ENCODE assay signal across 8 cellular contexts in the genomic region with DNA sequence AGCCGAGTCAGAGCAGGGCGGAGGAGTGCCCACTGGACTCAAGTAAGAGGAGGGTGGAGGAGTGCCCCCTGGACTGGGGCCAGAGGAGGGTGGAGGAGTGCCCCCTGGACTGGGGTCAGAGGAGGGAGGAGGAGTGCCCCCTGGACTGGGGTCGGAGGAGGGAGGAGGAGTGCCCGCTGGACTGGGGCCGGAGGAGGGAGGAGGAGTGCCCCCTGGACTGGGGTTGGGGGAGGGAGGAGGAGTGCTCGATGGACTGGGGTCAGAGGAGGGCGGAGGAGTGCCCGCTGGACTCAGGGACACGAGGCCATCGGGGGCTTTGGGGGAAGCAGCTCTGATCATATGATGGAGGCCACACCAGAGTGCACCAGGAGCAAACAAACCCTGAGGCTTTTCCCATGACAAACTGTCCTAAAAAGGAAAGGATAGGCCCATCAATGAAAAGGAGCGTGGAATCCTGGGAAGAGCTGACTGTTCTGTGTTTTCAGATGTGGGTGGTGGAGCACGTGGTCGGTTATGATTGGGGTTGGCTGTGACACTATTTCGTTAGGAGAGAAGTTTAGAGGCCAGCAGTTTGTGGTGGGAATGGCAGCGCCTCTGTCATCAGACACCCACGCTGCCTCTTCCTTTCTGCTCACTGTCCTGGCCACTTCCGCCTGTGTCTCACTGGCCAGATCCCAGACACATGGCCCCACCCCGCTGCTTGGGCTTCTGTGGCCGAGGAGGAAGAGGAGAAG. TPM values are rescaled to one million over a fixed set of nuclear protein-coding genes. Genes with fewer than 3 reads are reported as not detected.
A peak's percentile ranks its signal among the peaks of the same experiment; 100 is the strongest.
DNase-seq lines count a peak whose midpoint lies in the region; ATAC-seq, FAIRE-seq and TF ChIP-seq lines count a peak whose summit lies in the region.

No MANE protein-coding gene starts in this region.

- H3K4me1 Mint-ChIP-seq in Calu3 (ENCODE audit: low read depth, unreplicated experiment): peaks cover 50% of the 10 kb centered on the region
- peaks cover 16% of the 10 kb centered on the region for H3K4me1 Mint-ChIP-seq in stimulated activated memory B cell treated with anti-CD40 and anti-IgM and Interleukin-4, amounts not matched to agents 10 μg/mL and 1 μg/mL and 100 μg/mL, for 72 hours

- DNase-seq in Calu3: peak; percentile 45
- peak; percentile 99 for DNase-seq in RCC 7860 (ENCODE audit: low spot score)
- peak; percentile 46 to 84 for DNase-seq in fibroblast of lung (ENCODE audit: low read depth in 2 of 2)
- peak in 4 of 6 donors; percentile 38 to 81 (median 64) for DNase-seq in pancreas
- no peak for DNase-seq in GM12891 (ENCODE audit: insufficient read length, low spot score)

- no peaks in the 10 kb centered on the region for H3K79me2 ChIP-seq in fibroblast of lung (ENCODE audit: control insufficient read depth, insufficient read depth, low read length)

- no peaks in the 10 kb centered on the region for H3K27me3 ChIP-seq in fibroblast of lung (ENCODE audit: control insufficient read depth, insufficient read depth, low read length)
- H3K27me3 ChIP-seq in pancreas: no peaks in the 10 kb centered on the region

- no peak for TF ChIP-seq POLR2A in GM12891 (IDR thresholded peaks at IDR 0.05; ENCODE audit: low read depth, low read length)

- H3K9ac ChIP-seq in fibroblast of lung (ENCODE audit: insufficient read depth, low read length): no peak overlapping the region

- H3K4me3 ChIP-seq in fibroblast of lung (replicated peaks in 1 of 4; ENCODE audit: control extremely low read depth in 1 of 4, insufficient read depth in 1 of 4, low read depth in 3 of 4, low read length in 4 of 4) (no peak overlapping the region), pancreas (no peak overlapping the region)

- peaks cover 8% of the 10 kb centered on the region for H3K27me3 Mint-ChIP-seq in Calu3 (ENCODE audit: unreplicated experiment)
- H3K27me3 Mint-ChIP-seq in stimulated activated memory B cell treated with anti-CD40 and anti-IgM and Interleukin-4, amounts not matched to agents 10 μg/mL and 1 μg/mL and 100 μg/mL, for 72 hours: peaks cover 31% of the 10 kb centered on the region

- CTCF ChIA-PET in Calu3 (lab: Charles Lee): interaction anchor here (0.9 kb wide), 1 partner anchor 131 kb away, joined by 3 read pairs; no protein-coding TSS in a partner anchor

- peaks cover 9% of the 10 kb centered on the region for H3K36me3 Mint-ChIP-seq in Calu3 (ENCODE audit: insufficient read depth, unreplicated experiment)
- H3K36me3 Mint-ChIP-seq in stimulated activated memory B cell treated with anti-CD40 and anti-IgM and Interleukin-4, amounts not matched to agents 10 μg/mL and 1 μg/mL and 100 μg/mL, for 72 hours: no peaks in the 10 kb centered on the region

- H3K27ac Mint-ChIP-seq in Calu3 (ENCODE audit: unreplicated experiment): peak overlapping the region; percentile 88
- no peak overlapping the region for H3K27ac Mint-ChIP-seq in stimulated activated memory B cell treated with anti-CD40 and anti-IgM and Interleukin-4, amounts not matched to agents 10 μg/mL and 1 μg/mL and 100 μg/mL, for 72 hours

- H3K4me3 Mint-ChIP-seq in Calu3 (ENCODE audit: low read depth, unreplicated experiment): peak overlapping the region; percentile 22
- H3K4me3 Mint-ChIP-seq in stimulated activated memory B cell treated with anti-CD40 and anti-IgM and Interleukin-4, amounts not matched to agents 10 μg/mL and 1 μg/mL and 100 μg/mL, for 72 hours: no peak overlapping the region

- intact Hi-C loops in Calu3 (cut with micrococcal nuclease; ENCODE audit: unreplicated experiment): no loop called here
- intact Hi-C loops in pancreas (cut with DNase I): loop anchor here in 1 of 3 donors (10.0 kb wide), 1 partner anchor 127 kb away; no protein-coding TSS in a partner anchor

- peak overlapping the region; percentile 10 for H2AFZ ChIP-seq in fibroblast of lung (ENCODE audit: low read length)

- H3K27ac ChIP-seq in fibroblast of lung (ENCODE audit: insufficient read depth, low read length) (no peak overlapping the region), pancreas (peak overlapping the region in 3 of 4 donors; percentile 12 to 58 (median 55))

- H3K36me3 ChIP-seq in fibroblast of lung (ENCODE audit: control insufficient read depth, insufficient read depth, low read length): no peaks in the 10 kb centered on the region
- no peaks in the 10 kb centered on the region for H3K36me3 ChIP-seq in pancreas

- H3K9me3 ChIP-seq in fibroblast of lung (ENCODE audit: control insufficient read depth, insufficient read depth, low read depth, low read length): no peaks in the 10 kb centered on the region
- no peaks in the 10 kb centered on the region for H3K9me3 ChIP-seq in pancreas

- WGBS in pancreas, 2 donors: 50 to 54% methylated on average over 17 to 19 of the region's 19 CpGs

- H3K9me3 Mint-ChIP-seq in Calu3 (ENCODE audit: low read depth, unreplicated experiment): peaks cover 3% of the 10 kb centered on the region
- no peaks in the 10 kb centered on the region for H3K9me3 Mint-ChIP-seq in stimulated activated memory B cell treated with anti-CD40 and anti-IgM and Interleukin-4, amounts not matched to agents 10 μg/mL and 1 μg/mL and 100 μg/mL, for 72 hours

- H3K4me1 ChIP-seq in fibroblast of lung (ENCODE audit: control insufficient read depth, extremely low read depth, insufficient read depth, low read length) (peaks cover 15% of the 10 kb centered on the region), pancreas (no peaks in the 10 kb centered on the region)

- TF ChIP-seq CTCF in Calu3 (IDR thresholded peaks at IDR 0.05; ENCODE audit: unreplicated experiment) (no peak), fibroblast of lung (conservative IDR thresholded peaks at IDR 0.05 in 1 of 2, IDR thresholded peaks at IDR 0.05 in 1 of 2; ENCODE audit: low read depth in 1 of 2, low read length in 2 of 2) (no peak), pancreas (IDR thresholded peaks at IDR 0.05) (no peak)

- BruUV-seq in Calu3 (replicated peaks; lab: Mats Ljungman, UMichigan): no TSS peak

- H3K4me2 ChIP-seq in fibroblast of lung (ENCODE audit: extremely low read depth, insufficient read depth, low read length): no peak overlapping the region

- peak; percentile 44 to 86 (median 75) for ATAC-seq in pancreas
- ATAC-seq in HG03521 (IDR thresholded peaks at IDR 0.05; ENCODE audit: unreplicated experiment): no peak
- no peak for ATAC-seq in stimulated activated memory B cell treated with anti-CD40 and anti-IgM and Interleukin-4, amounts not matched to agents 10 μg/mL and 1 μg/mL and 100 μg/mL, for 72 hours
- no peak for ATAC-seq in GM18519 (IDR thresholded peaks at IDR 0.05; ENCODE audit: low FRiP score, unreplicated experiment)

- no peaks in the 10 kb centered on the region for H4K20me1 ChIP-seq in fibroblast of lung (ENCODE audit: control insufficient read depth, extremely low read depth, insufficient read depth, low read length)

- FAIRE-seq in RCC 7860 (lab: Jason Lieb, UNC) (peak; percentile 93), pancreas (lab: Jason Lieb, UNC) (no peak), GM12891 (lab: Jason Lieb, UNC) (no peak)

TF ChIP-seq in GM12891, 5 proteins besides CTCF, POLR2A, EP300 and RAD21:
- TF ChIP-seq POU2F2 (IDR thresholded peaks at IDR 0.05; ENCODE audit: low read depth, low read length) (no peak), POLR2AphosphoS5 (IDR thresholded peaks at IDR 0.05; ENCODE audit: low read depth, low read length) (no peak), SPI1 (IDR thresholded peaks at IDR 0.05; ENCODE audit: low read depth, low read length) (no peak), TAF1 (IDR thresholded peaks at IDR 0.05; ENCODE audit: low read depth, low read length) (no peak), PAX5 (IDR thresholded peaks at IDR 0.05; ENCODE audit: insufficient read depth, low read length, severe bottlenecking) (no peak)

RNA-seq across cellular contexts. Expression of a gene that starts 24.5 kb away (rescaled TPM):
- total RNA-seq in Calu3 (2022) (34.0 and 35.1 TPM in 2 replicates), fibroblast of lung (21.6 and 34.5 TPM in 2 replicates), pancreas (10 to 100 TPM; 24.3 to 32.7 (median 26.8) TPM)
- polyA plus RNA-seq in fibroblast of lung (11.4 and 28.8 TPM in 2 replicates), pancreas (10 to 100 TPM; 22.1 to 27.3 TPM)
- 19.8 and 46.4 TPM in 2 replicates for polyA plus RNA-seq in fibroblast of lung (2012)
- polyA minus RNA-seq in fibroblast of lung (ENCODE audit: low replicate concordance): 20.5 and 37.3 TPM in 2 replicates
- 5.5 TPM for polyA plus RNA-seq in GM12891 (2012; ENCODE audit: low read depth, missing spikeins)

Comparison
In these comparisons a context has a peak if more than half of its experiments do, and no peak if none do; other contexts are left out.
1. ATAC-seq: peak in pancreas (4 of 4); none in HG03521 (single experiment), stimulated activated memory B cell treated with anti-CD40 and anti-IgM and Interleukin-4, amounts not matched to agents 10 μg/mL and 1 μg/mL and 100 μg/mL, for 72 hours (single experiment) and GM18519 (single experiment).